ENCODE assay signal across 11 cellular contexts in genomic region chr22:26648011-26648497, GRCh38. TPM values are rescaled to one million over a fixed set of nuclear protein-coding genes. Genes with fewer than 3 reads are reported as not detected.
DNase-seq lines count a peak whose midpoint lies in the region; ATAC-seq and TF ChIP-seq lines count a peak whose summit lies in the region.
"Had no signal": no experiment of that assay in that cellular context is flagged by ENCODE, and none has a peak within 500 bp of the region (broad histone marks: within the 10 kb centered on the region; RNA-seq: fewer than 3 reads in every experiment).

No MANE protein-coding gene starts in this region.

- DNase-seq in NCI-H526 (lab: John Stamatoyannopoulos, UW) (peak; percentile 14 to 63), activated gamma-delta T cell treated with Interleukin-2 at 50 U/mL for 16 hours (peak; percentile 57), SIG-M5 treated with dmso at 0.1 percent for 504 hours (lab: John Stamatoyannopoulos, UW; ENCODE audit: unreplicated experiment) (no peak), Ammon's horn (ENCODE audit: low spot score) (no peak), cerebellar cortex (ENCODE audit: low spot score) (no peak), left ventricle myocardium superior (no peak)
- DNase-seq: cortex of kidney, pancreas had no signal

- H3K9ac ChIP-seq in HUES48 (ENCODE audit: low read depth, low read length) = peak overlapping the region; percentile 56

- H3K36me3 ChIP-seq in HUES48 (ENCODE audit: control insufficient read depth, insufficient read depth, low read length) = no peaks in the 10 kb centered on the region
- H3K36me3 ChIP-seq in neutrophil = no peaks in the 10 kb centered on the region
- H3K36me3 ChIP-seq: pancreas had no signal

- peaks cover 59% of the 10 kb centered on the region for H3K4me1 ChIP-seq in HUES48 (ENCODE audit: control insufficient read depth, insufficient read depth, low read length)
- peaks cover 51% of the 10 kb centered on the region in 2 experiments for H3K4me1 ChIP-seq in neutrophil (ENCODE audit: control insufficient read depth in 1 of 2, insufficient read depth in 1 of 2, low read depth in 1 of 2, low read length in 1 of 2)

- H3K9me3 ChIP-seq in HUES48 (ENCODE audit: control insufficient read depth, insufficient read depth, low read length) (no peaks in the 10 kb centered on the region), neutrophil (no peaks in the 10 kb centered on the region)
- H3K9me3 ChIP-seq: pancreas had no signal

- H3K27ac ChIP-seq in HUES48 (ENCODE audit: low read depth, low read length) = peak overlapping the region; percentile 91
- H3K27ac ChIP-seq in neutrophil = peak overlapping the region; percentile 82
- H3K27ac ChIP-seq: pancreas had no signal

- no peak for ATAC-seq in left ventricle myocardium superior
- ATAC-seq: pancreas had no signal

- intact Hi-C loops in left ventricle myocardium superior (cut with micrococcal nuclease) = no loop called here

- H3K27me3 ChIP-seq in HUES48 (ENCODE audit: control insufficient read depth, insufficient read depth, low read length) (no peaks in the 10 kb centered on the region), neutrophil (no peaks in the 10 kb centered on the region)
- H3K27me3 ChIP-seq: pancreas had no signal

- H3K4me3 ChIP-seq in HUES48 (ENCODE audit: low read depth, low read length) (peak overlapping the region; percentile 42), neutrophil (ENCODE audit: low read depth in 1 of 2, low read length in 1 of 2) (peak overlapping the region in 1 of 2 experiments; percentile 39)
- H3K4me3 ChIP-seq: pancreas had no signal

- TF ChIP-seq CTCF in neutrophil (IDR thresholded peaks at IDR 0.05) = no peak

RNA-seq across cellular contexts. Expression of gene MIAT, which starts 9.3 kb away (rescaled TPM):
- total RNA-seq in left ventricle myocardium superior = 1.9 TPM

RNA-seq across cellular contexts. Expression of gene CRYBA4, which starts 26.3 kb away (rescaled TPM):
- not detected for total RNA-seq in left ventricle myocardium superior
- total RNA-seq: NCI-H460 had no signal

RNA-seq across cellular contexts. Expression of gene CRYBB1, which starts 30.2 kb away (rescaled TPM):
- 0.64 TPM for total RNA-seq in left ventricle myocardium superior
- total RNA-seq: NCI-H460 had no signal

RNA-seq across cellular contexts. Expression of gene TPST2, which starts 58.1 kb away (rescaled TPM):
- total RNA-seq in left ventricle myocardium superior = 27.1 TPM

Comparison
In these comparisons a context has a peak if more than half of its experiments do, and no peak if none do; other contexts are left out.
1. DNase-seq: peak in NCI-H526 (2 of 2) and activated gamma-delta T cell treated with Interleukin-2 at 50 U/mL for 16 hours (single experiment); none in SIG-M5 treated with dmso at 0.1 percent for 504 hours (single experiment), Ammon's horn (single experiment), cerebellar cortex (single experiment) and left ventricle myocardium superior (single experiment).